Comparison of ENCODE assay signal across 8 cellular contexts in genomic region chr12:52278931-52279682, GRCh38. TPM values are rescaled to one million over a fixed set of nuclear protein-coding genes. Genes with fewer than 3 reads are reported as not detected.
DNase-seq lines count a peak whose midpoint lies in the region; ATAC-seq and TF ChIP-seq lines count a peak whose summit lies in the region.

No MANE protein-coding gene starts in this region.

- peak; percentile 44 to 60 (median 55) for DNase-seq in CD4-positive, alpha-beta memory T cell
- DNase-seq in NAMALWA (ENCODE audit: low spot score) (peak; percentile 66), astrocyte of the hippocampus (ENCODE audit: low read depth, low spot score) (peak; percentile 94), iPS DF 6.9 (ENCODE audit: low read depth, low spot score) (peak; percentile 63), gastrocnemius medialis (peak; percentile 36 to 57), T1000 (lab: John Stamatoyannopoulos, UW) (no peak)
- peak; percentile 62 for DNase-seq in T-helper 2 cell treated with Interferon-gamma antibody and Interleukin-4, amounts not matched to agents 5 μg/mL and 100 μg/mL, for 36 hours (ENCODE audit: low spot score)

- POLR2A ChIA-PET in CD4-positive, alpha-beta memory T cell (lab: Charles Lee; ENCODE audit: partially characterized antibody), result no interaction called here

- H3K4me1 ChIP-seq in CD4-positive, alpha-beta memory T cell (ENCODE audit: insufficient read depth, low read length), result no peaks in the 10 kb centered on the region
- H3K4me1 ChIP-seq in iPS DF 6.9 (ENCODE audit: control insufficient read depth, insufficient read depth, low read length) (no peaks in the 10 kb centered on the region), gastrocnemius medialis (peaks cover 19 to 20% of the 10 kb centered on the region in 2 donors)

- H3K4me3 ChIP-seq in CD4-positive, alpha-beta memory T cell (ENCODE audit: low read length in 2 of 2), result no peak overlapping the region
- H3K4me3 ChIP-seq in iPS DF 6.9 (ENCODE audit: low read length) (peak overlapping the region; percentile 15; the same call in 1 of the 2 replicates), gastrocnemius medialis (peak overlapping the region in 2 of 4 donors; percentile 15 to 33)

- peaks cover 3 to 5% (median 3%) of the 10 kb centered on the region in 4 donors for H3K4me1 Mint-ChIP-seq in CD4-positive, alpha-beta memory T cell
- H3K4me1 Mint-ChIP-seq in T-helper 2 cell treated with Interferon-gamma antibody and Interleukin-4, amounts not matched to agents 5 μg/mL and 100 μg/mL, for 36 hours (ENCODE audit: low read depth), result peaks cover 2% of the 10 kb centered on the region

- peak overlapping the region in 5 of 8 donors; percentile 6 to 55 (median 44) for H3K4me3 Mint-ChIP-seq in CD4-positive, alpha-beta memory T cell
- H3K4me3 Mint-ChIP-seq in T-helper 2 cell treated with Interferon-gamma antibody and Interleukin-4, amounts not matched to agents 5 μg/mL and 100 μg/mL, for 36 hours, result no peak overlapping the region

- no peaks in the 10 kb centered on the region for H3K36me3 ChIP-seq in CD4-positive, alpha-beta memory T cell (ENCODE audit: insufficient read depth, low read length)
- H3K36me3 ChIP-seq in iPS DF 6.9 (ENCODE audit: control insufficient read depth, insufficient read depth, low read length) (no peaks in the 10 kb centered on the region), gastrocnemius medialis (no peaks in the 10 kb centered on the region)

- TF ChIP-seq CTCF in gastrocnemius medialis (IDR thresholded peaks at IDR 0.05 in 4 of 5, conservative IDR thresholded peaks at IDR 0.05 in 1 of 5), result peak; percentile 58 to 99 (median 93)

- CTCF ChIA-PET in CD4-positive, alpha-beta memory T cell (lab: Charles Lee; ENCODE audit: partially characterized antibody), result interaction anchor here (0.6 to 7.5 kb wide), 34 partner anchors 8 to 136 kb away, joined by 3 to 77 read pairs (median 4); partner anchors contain the start of genes KRT80 and KRT83

- no peak overlapping the region for H3K27ac Mint-ChIP-seq in CD4-positive, alpha-beta memory T cell
- no peak overlapping the region for H3K27ac Mint-ChIP-seq in T-helper 2 cell treated with Interferon-gamma antibody and Interleukin-4, amounts not matched to agents 5 μg/mL and 100 μg/mL, for 36 hours

- H3K27me3 Mint-ChIP-seq in CD4-positive, alpha-beta memory T cell, result peaks cover 8 to 13% of the 10 kb centered on the region in 2 donors
- peaks cover 37% of the 10 kb centered on the region for H3K27me3 Mint-ChIP-seq in T-helper 2 cell treated with Interferon-gamma antibody and Interleukin-4, amounts not matched to agents 5 μg/mL and 100 μg/mL, for 36 hours (ENCODE audit: low read depth)

- H3K9me3 Mint-ChIP-seq in CD4-positive, alpha-beta memory T cell, result no peaks in the 10 kb centered on the region
- H3K9me3 Mint-ChIP-seq in T-helper 2 cell treated with Interferon-gamma antibody and Interleukin-4, amounts not matched to agents 5 μg/mL and 100 μg/mL, for 36 hours, result no peaks in the 10 kb centered on the region

- H3K9me3 ChIP-seq in CD4-positive, alpha-beta memory T cell (ENCODE audit: control insufficient read depth in 1 of 2, low read length in 2 of 2), result no peaks in the 10 kb centered on the region
- H3K9me3 ChIP-seq in iPS DF 6.9 (ENCODE audit: control insufficient read depth, insufficient read depth, low read length) (no peaks in the 10 kb centered on the region), gastrocnemius medialis (no peaks in the 10 kb centered on the region)

- no peak for TF ChIP-seq POLR2A in gastrocnemius medialis (IDR thresholded peaks at IDR 0.05)

- H3K27me3 ChIP-seq in CD4-positive, alpha-beta memory T cell (ENCODE audit: insufficient read depth, low read length), result no peaks in the 10 kb centered on the region
- H3K27me3 ChIP-seq in iPS DF 6.9 (ENCODE audit: control insufficient read depth, insufficient read depth, low read length) (no peaks in the 10 kb centered on the region; the same call in 1 of the 2 replicates), gastrocnemius medialis (no peaks in the 10 kb centered on the region)

- WGBS in iPS DF 6.9 (ENCODE audit: insufficient coverage, insufficient read length), result no CpG with 5 or more reads among the region's 28 CpGs

- no peak overlapping the region for H3K27ac ChIP-seq in CD4-positive, alpha-beta memory T cell (ENCODE audit: low read depth, low read length)
- H3K27ac ChIP-seq in iPS DF 6.9 (ENCODE audit: low read length) (no peak overlapping the region), gastrocnemius medialis (peak overlapping the region in 3 of 4 donors; percentile 52 to 60 (median 59))

- intact Hi-C loops in CD4-positive, alpha-beta memory T cell (cut with micrococcal nuclease), result loop anchor here (2.0 to 5.0 kb wide), 2 partner anchors 48 to 122 kb away; no protein-coding TSS in a partner anchor
- intact Hi-C loops in gastrocnemius medialis (cut with DNase I; ENCODE audit: low total_unique reads), result loop anchor here (2.0 kb wide), 1 partner anchor 56 kb away; no protein-coding TSS in a partner anchor

- in situ Hi-C loops in gastrocnemius medialis (cut with MboI; ENCODE audit: low sequenced_read_pairs in 4 of 4), result loop anchor here in 1 of 4 donors (5.0 kb wide), 1 partner anchor 122 kb away; no protein-coding TSS in a partner anchor

- peak; percentile 68 for ATAC-seq in GM21381 (IDR thresholded peaks at IDR 0.05; ENCODE audit: unreplicated experiment)
- peak; percentile 78 to 85 for ATAC-seq in gastrocnemius medialis

- no peaks in the 10 kb centered on the region for H3K36me3 Mint-ChIP-seq in CD4-positive, alpha-beta memory T cell
- no peaks in the 10 kb centered on the region for H3K36me3 Mint-ChIP-seq in T-helper 2 cell treated with Interferon-gamma antibody and Interleukin-4, amounts not matched to agents 5 μg/mL and 100 μg/mL, for 36 hours (ENCODE audit: low read depth)

RNA-seq across cellular contexts. Expression of gene KRT86, which starts 4.7 kb away (rescaled TPM):
- total RNA-seq in CD4-positive, alpha-beta memory T cell, result not detected
- not detected for polyA plus RNA-seq in CD4-positive, alpha-beta memory T cell
- total RNA-seq in gastrocnemius medialis, result under 1 TPM in 1 of 4 donors, not detected in 3; 0.24 TPM

RNA-seq across cellular contexts. Expression of gene KRT81, which starts 12.2 kb away (rescaled TPM):
- total RNA-seq in CD4-positive, alpha-beta memory T cell, result not detected
- not detected for polyA plus RNA-seq in CD4-positive, alpha-beta memory T cell
- not detected for total RNA-seq in gastrocnemius medialis

RNA-seq across cellular contexts. Expression of gene KRT83, which starts 42.1 kb away (rescaled TPM):
- total RNA-seq in CD4-positive, alpha-beta memory T cell, result not detected
- polyA plus RNA-seq in CD4-positive, alpha-beta memory T cell, result not detected
- total RNA-seq in gastrocnemius medialis, result under 1 TPM in 1 of 4 donors, not detected in 3; 0.13 TPM

RNA-seq across cellular contexts. Expression of gene KRT7, which starts 46.1 kb away (rescaled TPM):
- total RNA-seq in CD4-positive, alpha-beta memory T cell, result not detected
- polyA plus RNA-seq in CD4-positive, alpha-beta memory T cell, result not detected
- total RNA-seq in gastrocnemius medialis, result 1 to 10 TPM in 3 of 4 donors, under 1 TPM in 1; 0.39 to 4.4 (median 1.2) TPM

Comparison
In these comparisons a context has a peak if more than half of its experiments do, and no peak if none do; other contexts are left out.
1. H3K27ac ChIP-seq: peak in gastrocnemius medialis (3 of 4); none in CD4-positive, alpha-beta memory T cell (single experiment) and iPS DF 6.9 (single experiment).